ENCODE assay signal across 11 cellular contexts in genomic region chr10:92181575-92181974, GRCh38.
DNase-seq lines count a peak whose midpoint lies in the region; ATAC-seq and TF ChIP-seq lines count a peak whose summit lies in the region.
"Had no signal": no experiment of that assay in that cellular context is flagged by ENCODE, and none has a peak within 500 bp of the region (broad histone marks: within the 10 kb centered on the region; RNA-seq: fewer than 3 reads in every experiment).

No MANE protein-coding gene starts in this region.

- no peak overlapping the region for H3K27ac Mint-ChIP-seq in memory B cell
- H3K27ac Mint-ChIP-seq in CD8-positive, alpha-beta T cell = no peak overlapping the region
- H3K27ac Mint-ChIP-seq: activated naive CD4-positive, alpha-beta T cell treated with anti-CD3 and anti-CD28 coated beads for 36 hours had no signal

- peaks cover 16% of the 10 kb centered on the region for H3K36me3 Mint-ChIP-seq in memory B cell
- peaks cover 26% of the 10 kb centered on the region for H3K36me3 Mint-ChIP-seq in CD8-positive, alpha-beta T cell

- peaks cover 7% of the 10 kb centered on the region for H3K4me1 Mint-ChIP-seq in memory B cell
- H3K4me1 Mint-ChIP-seq in CD8-positive, alpha-beta T cell (ENCODE audit: low read depth) = no peaks in the 10 kb centered on the region

- H3K9me3 ChIP-seq in CD8-positive, alpha-beta T cell (ENCODE audit: low read length) = no peaks in the 10 kb centered on the region

- no peaks in the 10 kb centered on the region for H3K27me3 ChIP-seq in brain microvascular endothelial cell (replicated peaks)
- no peaks in the 10 kb centered on the region for H3K27me3 ChIP-seq in CD8-positive, alpha-beta T cell (ENCODE audit: insufficient read depth, low read length)

- no peak overlapping the region for H3K4me3 Mint-ChIP-seq in memory B cell
- no peak overlapping the region for H3K4me3 Mint-ChIP-seq in CD8-positive, alpha-beta T cell
- H3K4me3 Mint-ChIP-seq: activated naive CD4-positive, alpha-beta T cell treated with anti-CD3 and anti-CD28 coated beads for 36 hours had no signal

- in situ Hi-C loops in brain microvascular endothelial cell (cut with HindIII; ENCODE audit: low pct_ligation_motif_present, low sequenced_read_pairs) = no loop called here

- H3K4me3 ChIP-seq in brain microvascular endothelial cell (ENCODE audit: low read depth, low read length) = no peak overlapping the region
- H3K4me3 ChIP-seq in CD8-positive, alpha-beta T cell (ENCODE audit: low read depth, low read length) = no peak overlapping the region

- TF ChIP-seq CTCF in brain microvascular endothelial cell (IDR thresholded peaks at IDR 0.05; ENCODE audit: low read depth, low read length, missing control alignments) = peak; percentile 29
- no peak for TF ChIP-seq CTCF in CD8-positive, alpha-beta T cell (IDR thresholded peaks at IDR 0.05)

- POLR2A ChIA-PET in CD8-positive, alpha-beta T cell (lab: Charles Lee) = no interaction called here

- H3K27me3 Mint-ChIP-seq in memory B cell = no peaks in the 10 kb centered on the region
- H3K27me3 Mint-ChIP-seq in CD8-positive, alpha-beta T cell (ENCODE audit: low read depth) = no peaks in the 10 kb centered on the region

- DNase-seq in EH (ENCODE audit: low read depth) = peak; percentile 16
- DNase-seq in brain microvascular endothelial cell = peak; percentile 1
- DNase-seq in memory B cell (ENCODE audit: low spot score in 2 of 2) = peak in 1 of 2 donors; percentile 1
- DNase-seq in CD8-positive, alpha-beta T cell = no peak
- no peak for DNase-seq in activated T-cell treated with anti-CD3 and anti-CD28 coated beads for 4 hours
- no peak for DNase-seq in SKM-1 treated with dmso at 0.1 percent for 144 hours (lab: John Stamatoyannopoulos, UW; ENCODE audit: unreplicated experiment)
- DNase-seq in KG1 (lab: John Stamatoyannopoulos, UW) = no peak
- DNase-seq: activated CD4-positive, CD25-positive, alpha-beta regulatory T cell; activated naive CD4-positive, alpha-beta T cell treated with anti-CD3 and anti-CD28 coated beads for 36 hours; NCI-H774 had no signal

- intact Hi-C loops in CD8-positive, alpha-beta T cell (cut with DNase I, micrococcal nuclease) = no loop called here

- CTCF ChIA-PET in CD8-positive, alpha-beta T cell (lab: Charles Lee) = no interaction called here

- peak; percentile 62 for ATAC-seq in HG03280 (IDR thresholded peaks at IDR 0.05; ENCODE audit: unreplicated experiment)
- peak; percentile 56 for ATAC-seq in memory B cell (ENCODE audit: low read depth)
- ATAC-seq in CD8-positive, alpha-beta T cell = no peak

- no peaks in the 10 kb centered on the region for H3K9me3 Mint-ChIP-seq in memory B cell
- no peaks in the 10 kb centered on the region for H3K9me3 Mint-ChIP-seq in CD8-positive, alpha-beta T cell
- H3K9me3 Mint-ChIP-seq: activated naive CD4-positive, alpha-beta T cell treated with anti-CD3 and anti-CD28 coated beads for 36 hours had no signal

- no peaks in the 10 kb centered on the region for H3K4me1 ChIP-seq in CD8-positive, alpha-beta T cell (ENCODE audit: insufficient read depth, low read length)

- H3K36me3 ChIP-seq in brain microvascular endothelial cell (replicated peaks) = no peaks in the 10 kb centered on the region
- H3K36me3 ChIP-seq in CD8-positive, alpha-beta T cell (ENCODE audit: insufficient read depth, low read length) = no peaks in the 10 kb centered on the region

- no peak overlapping the region for H3K27ac ChIP-seq in brain microvascular endothelial cell
- no peak overlapping the region for H3K27ac ChIP-seq in CD8-positive, alpha-beta T cell (ENCODE audit: low read depth, low read length)

Comparison
In these comparisons a context has a peak if more than half of its experiments do, and no peak if none do; other contexts are left out.
1. DNase-seq: peak in EH (single experiment) and brain microvascular endothelial cell (single experiment); none in CD8-positive, alpha-beta T cell (0 of 7), activated T-cell treated with anti-CD3 and anti-CD28 coated beads for 4 hours (single experiment), SKM-1 treated with dmso at 0.1 percent for 144 hours (single experiment) and KG1 (single experiment).